ENCODE assay signal across 8 cellular contexts in genomic region chr13:40770609-40770933, GRCh38. TPM values are rescaled to one million over a fixed set of nuclear protein-coding genes. Genes with fewer than 3 reads are reported as not detected.
DNase-seq lines count a peak whose midpoint lies in the region; ATAC-seq and TF ChIP-seq lines count a peak whose summit lies in the region.

No MANE protein-coding gene starts in this region.

- H2AFZ ChIP-seq in DND-41 (ENCODE audit: low read depth, low read length) (peak overlapping the region; percentile 85), parathyroid adenoma (peak overlapping the region; percentile 87)

- peak overlapping the region; percentile 90 for H3K27ac ChIP-seq in DND-41 (ENCODE audit: low read length)
- H3K27ac ChIP-seq in RWPE2 (ENCODE audit: poor library complexity, severe bottlenecking), result peak overlapping the region; percentile 51
- H3K27ac ChIP-seq in esophagus squamous epithelium, result peak overlapping the region; percentile 86 to 96 (median 92)
- H3K27ac ChIP-seq in parathyroid adenoma, result peak overlapping the region; percentile 81

- peak; percentile 30 for TF ChIP-seq CTCF in DND-41 (IDR thresholded peaks at IDR 0.05; ENCODE audit: borderline replicate concordance, extremely low read depth, low read length, poor library complexity, severe bottlenecking)
- no peak for TF ChIP-seq CTCF in RWPE2 (IDR thresholded peaks at IDR 0.05; ENCODE audit: poor library complexity, severe bottlenecking)
- no peak for TF ChIP-seq CTCF in esophagus squamous epithelium (IDR thresholded peaks at IDR 0.05)
- no peak for TF ChIP-seq CTCF in parathyroid adenoma (IDR thresholded peaks at IDR 0.05)

- no peak for ATAC-seq in DND-41 (ENCODE audit: insufficient read depth, low read depth)
- no peak for ATAC-seq in RWPE2 (ENCODE audit: low read depth)
- no peak for ATAC-seq in GM21619 (IDR thresholded peaks at IDR 0.05; ENCODE audit: unreplicated experiment)

- peaks cover 23% of the 10 kb centered on the region for H3K79me2 ChIP-seq in DND-41 (ENCODE audit: insufficient read depth, low read length)
- H3K79me2 ChIP-seq in parathyroid adenoma, result peaks cover 4% of the 10 kb centered on the region

- no peaks in the 10 kb centered on the region for H3K27me3 ChIP-seq in DND-41 (ENCODE audit: insufficient read depth, low read length, poor library complexity)
- no peaks in the 10 kb centered on the region for H3K27me3 ChIP-seq in RWPE2 (ENCODE audit: insufficient read depth, poor library complexity, severe bottlenecking)
- H3K27me3 ChIP-seq in esophagus squamous epithelium, result no peaks in the 10 kb centered on the region
- H3K27me3 ChIP-seq in parathyroid adenoma (ENCODE audit: control insufficient read depth, insufficient read depth, low read length), result no peaks in the 10 kb centered on the region

- TF ChIP-seq POLR2A in esophagus squamous epithelium (IDR thresholded peaks at IDR 0.05), result no peak

- H3K9me3 ChIP-seq in DND-41 (ENCODE audit: insufficient read depth, low read length, severe bottlenecking) (no peaks in the 10 kb centered on the region), RWPE2 (ENCODE audit: severe bottlenecking) (no peaks in the 10 kb centered on the region), esophagus squamous epithelium (no peaks in the 10 kb centered on the region), parathyroid adenoma (ENCODE audit: control insufficient read depth, low read length) (no peaks in the 10 kb centered on the region)

- peaks cover 6% of the 10 kb centered on the region; the same call in 1 of the 2 replicates for H3K36me3 ChIP-seq in DND-41 (ENCODE audit: insufficient read depth, low read length)
- peaks cover 16% of the 10 kb centered on the region for H3K36me3 ChIP-seq in RWPE2 (ENCODE audit: low read depth)
- peaks cover 0 to 12% (median 0%) of the 10 kb centered on the region in 3 donors for H3K36me3 ChIP-seq in esophagus squamous epithelium
- no peaks in the 10 kb centered on the region for H3K36me3 ChIP-seq in parathyroid adenoma (ENCODE audit: control insufficient read depth, insufficient read depth, low read length)

- H3K4me3 ChIP-seq in DND-41 (ENCODE audit: low read depth in 1 of 2, low read length in 2 of 2) (peak overlapping the region; percentile 45 to 80), RWPE2 (ENCODE audit: severe bottlenecking) (peak overlapping the region; percentile 82), esophagus squamous epithelium (peak overlapping the region; percentile 67 to 90 (median 78)), parathyroid adenoma (ENCODE audit: low read depth, low read length) (peak overlapping the region; percentile 79)

- no peaks in the 10 kb centered on the region for H4K20me1 ChIP-seq in DND-41 (ENCODE audit: insufficient read depth, low read length)

- peak overlapping the region; percentile 75 for H3K4me2 ChIP-seq in DND-41 (ENCODE audit: insufficient read depth, low read length)
- H3K4me2 ChIP-seq in parathyroid adenoma (ENCODE audit: low read length), result peak overlapping the region; percentile 73

- H3K9ac ChIP-seq in DND-41 (ENCODE audit: low read depth, low read length) (peak overlapping the region; percentile 67), parathyroid adenoma (peak overlapping the region; percentile 28)

- peaks cover 19% of the 10 kb centered on the region for H3K4me1 ChIP-seq in DND-41 (ENCODE audit: insufficient read depth, low read length)
- H3K4me1 ChIP-seq in RWPE2 (ENCODE audit: insufficient read depth, poor library complexity, severe bottlenecking), result peaks cover 6% of the 10 kb centered on the region
- peaks cover 0 to 14% (median 11%) of the 10 kb centered on the region in 3 donors for H3K4me1 ChIP-seq in esophagus squamous epithelium
- no peaks in the 10 kb centered on the region for H3K4me1 ChIP-seq in parathyroid adenoma

- 0 to 1% methylated on average over 8 to 9 of the region's 9 CpGs for WGBS in esophagus squamous epithelium, 2 donors

- DNase-seq in DND-41 (no peak), RWPE2 (ENCODE audit: low spot score) (no peak), esophagus squamous epithelium (lab: John Stamatoyannopoulos, UW) (no peak), NCI-H1048 (lab: John Stamatoyannopoulos, UW) (no peak), HuH-7 (ENCODE audit: low spot score) (no peak), GDM1 (lab: John Stamatoyannopoulos, UW) (no peak)

- intact Hi-C loops in esophagus squamous epithelium (cut with DNase I), result no loop called here

RNA-seq across cellular contexts. Expression of gene MRPS31, which starts 0.4 kb away (rescaled TPM):
- 10 to 100 TPM in 3 of 4 donors, 1 to 10 TPM in 1; 8.8 to 24.2 (median 18.0) TPM for total RNA-seq in esophagus squamous epithelium

RNA-seq across cellular contexts. Expression of gene SLC25A15, which starts 18.8 kb away (rescaled TPM):
- 10 to 100 TPM in 2 of 4 donors, 1 to 10 TPM in 2; 6.4 to 12.1 (median 9.8) TPM for total RNA-seq in esophagus squamous epithelium
